In genomic region chr12:10900530-10900929, GRCh38 we compare ENCODE assay signal across 18 cellular contexts. TPM values are rescaled to one million over a fixed set of nuclear protein-coding genes. Genes with fewer than 3 reads are reported as not detected.
DNase-seq lines count a peak whose midpoint lies in the region; TF ChIP-seq lines count a peak whose summit lies in the region.
"Had no signal": no experiment of that assay in that cellular context is flagged by ENCODE, and none has a peak within 500 bp of the region (broad histone marks: within the 10 kb centered on the region; RNA-seq: fewer than 3 reads in every experiment).

No MANE protein-coding gene starts in this region.

- H3K23ac ChIP-seq in trophoblast cell (ENCODE audit: low read length), result peak overlapping the region; percentile 50

- intact Hi-C loops in esophagus squamous epithelium (cut with DNase I), result no loop called here
- intact Hi-C loops in posterior cingulate gyrus (cut with DNase I), result no loop called here

- H3K9ac ChIP-seq in endodermal cell (ENCODE audit: extremely low read depth, low read length, poor library complexity, severe bottlenecking) (no peak overlapping the region), trophoblast cell (ENCODE audit: low read length) (no peak overlapping the region)

- no peak overlapping the region for H3K14ac ChIP-seq in trophoblast cell (ENCODE audit: low read length)

- no peaks in the 10 kb centered on the region for H3K79me1 ChIP-seq in trophoblast cell (ENCODE audit: low read length)

- H3K4ac ChIP-seq in trophoblast cell (ENCODE audit: low read depth, low read length), result no peak overlapping the region

- peaks cover 27% of the 10 kb centered on the region for H3K9me3 Mint-ChIP-seq in endodermal cell

- no peaks in the 10 kb centered on the region for H3K36me3 ChIP-seq in endodermal cell (ENCODE audit: control insufficient read depth, insufficient read depth, low read length)
- no peaks in the 10 kb centered on the region for H3K36me3 ChIP-seq in esophagus squamous epithelium
- H3K36me3 ChIP-seq in trophoblast cell (ENCODE audit: control insufficient read depth in 1 of 2, insufficient read depth in 2 of 2, low read length in 2 of 2), result no peaks in the 10 kb centered on the region
- H3K36me3 ChIP-seq: BE2C had no signal

- TF ChIP-seq POLR2A in esophagus squamous epithelium (IDR thresholded peaks at IDR 0.05), result no peak

- H2BK12ac ChIP-seq in trophoblast cell (ENCODE audit: low read length), result no peak overlapping the region

- no peaks in the 10 kb centered on the region for H3K27me3 ChIP-seq in endodermal cell (ENCODE audit: control insufficient read depth, insufficient read depth, low read length, poor library complexity, severe bottlenecking)
- no peaks in the 10 kb centered on the region for H3K27me3 ChIP-seq in esophagus squamous epithelium
- H3K27me3 ChIP-seq in trophoblast cell (ENCODE audit: insufficient read depth, low read length), result no peaks in the 10 kb centered on the region
- H3K27me3 ChIP-seq: BE2C had no signal

- no peak overlapping the region for H3K4me2 ChIP-seq in trophoblast cell (ENCODE audit: low read length)
- H3K4me2 ChIP-seq: GM23338 had no signal

- no peaks in the 10 kb centered on the region for H3K4me1 Mint-ChIP-seq in endodermal cell
- H3K4me1 Mint-ChIP-seq: GM23338 had no signal

- no peak for DNase-seq in endodermal cell
- DNase-seq in esophagus squamous epithelium (lab: John Stamatoyannopoulos, UW), result no peak
- DNase-seq in trophoblast cell, result no peak
- no peak for DNase-seq in NOMO-1 (lab: John Stamatoyannopoulos, UW; ENCODE audit: unreplicated experiment in 2 of 2)
- no peak for DNase-seq in activated CD8-positive, alpha-beta memory T cell treated with anti-CD3 and anti-CD28 coated beads, Interleukin-2, amount 50 U/mL, for 48 hours
- DNase-seq in posterior cingulate gyrus, result no peak
- DNase-seq: ACHN; BE2C; C1 segment of cervical spinal cord; CD4-positive, CD25-positive, alpha-beta regulatory T cell; CD8-positive, alpha-beta memory T cell; COR-L47; H7; HFFc6; IMR-90 had no signal

- no peak overlapping the region for H2BK120ac ChIP-seq in trophoblast cell (ENCODE audit: insufficient read depth, low read length, poor library complexity)

- no peaks in the 10 kb centered on the region for H3K27me3 Mint-ChIP-seq in endodermal cell (ENCODE audit: insufficient read depth)
- H3K27me3 Mint-ChIP-seq: CD4-positive, CD25-positive, alpha-beta regulatory T cell; CD8-positive, alpha-beta memory T cell had no signal

- no peak overlapping the region for H4K12ac ChIP-seq in trophoblast cell (ENCODE audit: low read depth, low read length)

- H3K18ac ChIP-seq in trophoblast cell (ENCODE audit: low read length), result no peak overlapping the region

- H3K27ac ChIP-seq in endodermal cell (ENCODE audit: low read depth, low read length), result no peak overlapping the region
- peak overlapping the region; percentile 3 to 61 (median 32) for H3K27ac ChIP-seq in esophagus squamous epithelium
- no peak overlapping the region for H3K27ac ChIP-seq in trophoblast cell (ENCODE audit: low read depth, low read length)
- H3K27ac ChIP-seq: HL-60 had no signal

- peaks cover 28% of the 10 kb centered on the region for H3K36me3 Mint-ChIP-seq in endodermal cell (ENCODE audit: low read depth)

- H3K4me1 ChIP-seq in endodermal cell (ENCODE audit: control insufficient read depth, insufficient read depth, low read length) (no peaks in the 10 kb centered on the region), esophagus squamous epithelium (peaks cover 0 to 5% (median 0%) of the 10 kb centered on the region in 3 donors), trophoblast cell (ENCODE audit: control insufficient read depth in 1 of 2, insufficient read depth in 2 of 2, low read length in 2 of 2) (no peaks in the 10 kb centered on the region)
- H3K4me1 ChIP-seq: BE2C had no signal

- H3K9me3 ChIP-seq in endodermal cell (ENCODE audit: control insufficient read depth, low read length), result peaks cover 27% of the 10 kb centered on the region
- peaks cover 0 to 32% (median 0%) of the 10 kb centered on the region in 3 donors for H3K9me3 ChIP-seq in esophagus squamous epithelium
- H3K9me3 ChIP-seq in trophoblast cell (ENCODE audit: insufficient read depth, low read depth, low read length), result peaks cover 1% of the 10 kb centered on the region
- H3K9me3 ChIP-seq: BE2C had no signal

- peak overlapping the region; percentile 49 for H3K27ac Mint-ChIP-seq in endodermal cell
- H3K27ac Mint-ChIP-seq: CD4-positive, CD25-positive, alpha-beta regulatory T cell; CD8-positive, alpha-beta memory T cell; HFFc6 had no signal

- no peak overlapping the region for H4K8ac ChIP-seq in trophoblast cell (ENCODE audit: low read depth, low read length)

- 90 to 100% methylated on average over 1 of the region's 1 CpG for WGBS in endodermal cell (ENCODE audit: insufficient coverage in 1 of 2, insufficient read length in 1 of 2), 2 experiments
- WGBS in esophagus squamous epithelium, 2 donors, result 80 to 88% methylated on average over 1 of the region's 1 CpG
- WGBS in trophoblast cell (ENCODE audit: extremely low coverage, insufficient coverage, insufficient read length), result no CpG with 5 or more reads among the region's 1 CpG

- TF ChIP-seq CTCF in endodermal cell (conservative IDR thresholded peaks at IDR 0.05) (no peak), esophagus squamous epithelium (IDR thresholded peaks at IDR 0.05) (no peak)

- H2BK5ac ChIP-seq in trophoblast cell (ENCODE audit: low read depth, low read length, poor library complexity), result no peak overlapping the region

- no peak overlapping the region for H2AFZ ChIP-seq in trophoblast cell (ENCODE audit: insufficient read depth, low read length, poor library complexity)
- H2AFZ ChIP-seq: GM23338 had no signal

- no peaks in the 10 kb centered on the region for H3K79me2 ChIP-seq in trophoblast cell (ENCODE audit: control insufficient read depth, insufficient read depth, low read length, poor library complexity)

- H3K4me3 ChIP-seq in endodermal cell (ENCODE audit: low read length) (no peak overlapping the region), esophagus squamous epithelium (no peak overlapping the region), trophoblast cell (ENCODE audit: low read depth, low read length) (no peak overlapping the region)
- H3K4me3 ChIP-seq: GM23338 had no signal

- H2AK5ac ChIP-seq in trophoblast cell (ENCODE audit: low read length), result no peak overlapping the region

- no peak overlapping the region for H3K4me3 Mint-ChIP-seq in endodermal cell
- H3K4me3 Mint-ChIP-seq: CD4-positive, CD25-positive, alpha-beta regulatory T cell; CD8-positive, alpha-beta memory T cell; GM23338; HFFc6 had no signal

- H4K91ac ChIP-seq in trophoblast cell (ENCODE audit: low read depth, low read length), result no peak overlapping the region

RNA-seq across cellular contexts. Expression of gene TAS2R13, which starts 8.8 kb away (rescaled TPM):
- total RNA-seq in endodermal cell (1 to 10 TPM; 1.2 to 5.1 TPM), esophagus squamous epithelium (1 to 10 TPM in 1 of 4 donors, under 1 TPM in 1, not detected in 2; 0.88 to 2.3 TPM)
- 0.18 TPM for polyA plus RNA-seq in endodermal cell (2013, experiment 1 of 2)
- 0.37 TPM for polyA plus RNA-seq in endodermal cell (2013, experiment 2 of 2)
- polyA plus RNA-seq in trophoblast cell (2013), result not detected in 2 replicates
- polyA plus RNA-seq: CD4-positive, CD25-positive, alpha-beta regulatory T cell; CD8-positive, alpha-beta memory T cell; GM23338 had no signal

RNA-seq across cellular contexts. Expression of gene PRH1, which starts 16.5 kb away (rescaled TPM):
- 10 to 100 TPM; 13.4 to 42.6 TPM for total RNA-seq in endodermal cell
- 2.9 TPM for polyA plus RNA-seq in endodermal cell (2013, experiment 1 of 2)
- 5.7 TPM for polyA plus RNA-seq in endodermal cell (2013, experiment 2 of 2)
- total RNA-seq in esophagus squamous epithelium, result 10 to 100 TPM in 3 of 4 donors, 1 to 10 TPM in 1; 5.3 to 38.5 (median 11.6) TPM
- polyA plus RNA-seq in trophoblast cell (2013), result 1.4 and 2.5 TPM in 2 replicates

RNA-seq across cellular contexts. Expression of gene PRH2, which starts 28.5 kb away (rescaled TPM):
- total RNA-seq in endodermal cell (1 to 10 TPM in 1 of 2 donors, not detected in 1; 1.2 TPM), esophagus squamous epithelium (1 to 10 TPM in 1 of 4 donors, under 1 TPM in 1, not detected in 2; 0.68 to 7.0 TPM)
- not detected for polyA plus RNA-seq in endodermal cell (2013, experiment 1 of 2)
- polyA plus RNA-seq in endodermal cell (2013, experiment 2 of 2), result not detected
- polyA plus RNA-seq in trophoblast cell (2013), result 0.10 TPM in 1 of 2 replicates, not detected in the other
- total RNA-seq: CD4-positive, CD25-positive, alpha-beta regulatory T cell; CD8-positive, alpha-beta memory T cell; HFFc6; HT1080; IMR-90 had no signal
- polyA plus RNA-seq: CD4-positive, CD25-positive, alpha-beta regulatory T cell; CD8-positive, alpha-beta memory T cell had no signal

RNA-seq across cellular contexts. Expression of gene TAS2R14, which starts 38.5 kb away (rescaled TPM):
- total RNA-seq in endodermal cell, result 1 to 10 TPM; 2.0 to 8.1 TPM
- polyA plus RNA-seq in endodermal cell (2013, experiment 1 of 2), result 0.82 TPM
- polyA plus RNA-seq in endodermal cell (2013, experiment 2 of 2), result 1.5 TPM
- 1 to 10 TPM in 3 of 4 donors, under 1 TPM in 1; 0.80 to 3.2 (median 1.7) TPM for total RNA-seq in esophagus squamous epithelium
- 0.27 and 0.29 TPM in 2 replicates for polyA plus RNA-seq in trophoblast cell (2013)

RNA-seq across cellular contexts. Expression of gene PRR4, which starts 51.3 kb away (rescaled TPM):
- 1 to 10 TPM; 3.8 to 7.9 TPM for total RNA-seq in endodermal cell
- polyA plus RNA-seq in endodermal cell (2013, experiment 1 of 2), result 6.6 TPM
- polyA plus RNA-seq in endodermal cell (2013, experiment 2 of 2), result 6.9 TPM
- total RNA-seq in esophagus squamous epithelium, result 100 to 1,000 TPM in 1 of 4 donors, 1 to 10 TPM in 1, under 1 TPM in 1, not detected in 1; 0.76 to 159 (median 1.4) TPM
- 3.4 and 3.9 TPM in 2 replicates for polyA plus RNA-seq in trophoblast cell (2013)

Comparison
In these comparisons a context has a peak if more than half of its experiments do, and no peak if none do; other contexts are left out.
1. H3K27ac ChIP-seq: peak in esophagus squamous epithelium (4 of 4); none in endodermal cell (single experiment) and trophoblast cell (single experiment).